9 cellular contexts compared by ENCODE assay signal in genomic region chr10:93813507-93814465, GRCh38. TPM values are rescaled to one million over a fixed set of nuclear protein-coding genes. Genes with fewer than 3 reads are reported as not detected.
DNase-seq lines count a peak whose midpoint lies in the region; ATAC-seq, FAIRE-seq and TF ChIP-seq lines count a peak whose summit lies in the region.
"Had no signal": no experiment of that assay in that cellular context is flagged by ENCODE, and none has a peak within 500 bp of the region (broad histone marks: within the 10 kb centered on the region; RNA-seq: fewer than 3 reads in every experiment).

No MANE protein-coding gene starts in this region.

- peaks cover 64% of the 10 kb centered on the region for H3K27me3 Mint-ChIP-seq in stimulated activated naive CD8-positive, alpha-beta T cell treated with anti-CD3 and anti-CD28 coated beads, Interleukin-15, amount 100 ng/mL, for 72 hours

- H3K27ac Mint-ChIP-seq in stimulated activated naive CD8-positive, alpha-beta T cell treated with anti-CD3 and anti-CD28 coated beads, Interleukin-15, amount 100 ng/mL, for 72 hours: no peak overlapping the region

- DNase-seq in AG08396 (ENCODE audit: low spot score) (peak; percentile 35), GM12891 (ENCODE audit: insufficient read length, low spot score) (no peak), WERI-Rb-1 (peak; percentile 75), dermis blood vessel endothelial cell (peak; percentile 67), medulla oblongata (ENCODE audit: extremely low spot score) (peak; percentile 74), NCI-H187 treated with DMSO at 0.1 percent for 48 hours (lab: John Stamatoyannopoulos, UW) (no peak)
- peak; percentile 11 to 41 for DNase-seq in stimulated activated naive CD8-positive, alpha-beta T cell treated with anti-CD3 and anti-CD28 coated beads, Interleukin-15, amount 100 ng/mL, for 72 hours

- no peaks in the 10 kb centered on the region for H3K36me3 ChIP-seq in WERI-Rb-1

- no peak overlapping the region for H3K4me3 Mint-ChIP-seq in stimulated activated naive CD8-positive, alpha-beta T cell treated with anti-CD3 and anti-CD28 coated beads, Interleukin-15, amount 100 ng/mL, for 72 hours

- TF ChIP-seq CTCF in LNCAP (IDR thresholded peaks at IDR 0.05): peak; percentile 59
- TF ChIP-seq CTCF in WERI-Rb-1 (IDR thresholded peaks at IDR 0.05; ENCODE audit: low read depth, low read length): peak; percentile 88

- H3K9me3 ChIP-seq in WERI-Rb-1 (ENCODE audit: severe bottlenecking): no peaks in the 10 kb centered on the region

- no peak overlapping the region for H3K27ac ChIP-seq in WERI-Rb-1

- H3K9me3 Mint-ChIP-seq in stimulated activated naive CD8-positive, alpha-beta T cell treated with anti-CD3 and anti-CD28 coated beads, Interleukin-15, amount 100 ng/mL, for 72 hours: no peaks in the 10 kb centered on the region

- H3K27me3 ChIP-seq in WERI-Rb-1 (ENCODE audit: insufficient read depth, low read depth, severe bottlenecking): no peaks in the 10 kb centered on the region

- peak; percentile 91 for FAIRE-seq in GM12891 (lab: Jason Lieb, UNC)
- FAIRE-seq: islet of Langerhans had no signal

- peak; percentile 85 for ATAC-seq in stimulated activated naive CD8-positive, alpha-beta T cell treated with anti-CD3 and anti-CD28 coated beads, Interleukin-15, amount 100 ng/mL, for 72 hours

- TF ChIP-seq POLR2A in GM12891 (IDR thresholded peaks at IDR 0.05; ENCODE audit: low read depth, low read length): no peak

- H3K4me3 ChIP-seq in WERI-Rb-1 (ENCODE audit: low read depth, low read length): no peak overlapping the region

- peaks cover 8% of the 10 kb centered on the region for H3K4me1 Mint-ChIP-seq in stimulated activated naive CD8-positive, alpha-beta T cell treated with anti-CD3 and anti-CD28 coated beads, Interleukin-15, amount 100 ng/mL, for 72 hours

TF ChIP-seq in GM12891, 5 proteins besides CTCF, POLR2A, EP300 and RAD21:
- no peak for TF ChIP-seq SPI1 (IDR thresholded peaks at IDR 0.05; ENCODE audit: low read depth, low read length)
- no peak for TF ChIP-seq POU2F2 (IDR thresholded peaks at IDR 0.05; ENCODE audit: low read depth, low read length)
- TF ChIP-seq PAX5 (IDR thresholded peaks at IDR 0.05; ENCODE audit: insufficient read depth, low read length, severe bottlenecking): no peak
- TF ChIP-seq TAF1 (IDR thresholded peaks at IDR 0.05; ENCODE audit: low read depth, low read length): no peak
- TF ChIP-seq POLR2AphosphoS5 (IDR thresholded peaks at IDR 0.05; ENCODE audit: low read depth, low read length): no peak

RNA-seq across cellular contexts. Expression of gene LGI1, which starts 56.0 kb away (rescaled TPM):
- not detected for polyA plus RNA-seq in GM12891 (2012; ENCODE audit: low read depth, missing spikeins)
- total RNA-seq in dermis blood vessel endothelial cell: not detected in 2 replicates

Comparison
In these comparisons a context has a peak if more than half of its experiments do, and no peak if none do; other contexts are left out.
1. DNase-seq: peak in AG08396 (single experiment), WERI-Rb-1 (single experiment), dermis blood vessel endothelial cell (single experiment), medulla oblongata (single experiment) and stimulated activated naive CD8-positive, alpha-beta T cell treated with anti-CD3 and anti-CD28 coated beads, Interleukin-15, amount 100 ng/mL, for 72 hours (2 of 2); none in GM12891 (single experiment) and NCI-H187 treated with DMSO at 0.1 percent for 48 hours (single experiment).